Comparison of ENCODE assay signal across 28 cellular contexts in the genomic region with DNA sequence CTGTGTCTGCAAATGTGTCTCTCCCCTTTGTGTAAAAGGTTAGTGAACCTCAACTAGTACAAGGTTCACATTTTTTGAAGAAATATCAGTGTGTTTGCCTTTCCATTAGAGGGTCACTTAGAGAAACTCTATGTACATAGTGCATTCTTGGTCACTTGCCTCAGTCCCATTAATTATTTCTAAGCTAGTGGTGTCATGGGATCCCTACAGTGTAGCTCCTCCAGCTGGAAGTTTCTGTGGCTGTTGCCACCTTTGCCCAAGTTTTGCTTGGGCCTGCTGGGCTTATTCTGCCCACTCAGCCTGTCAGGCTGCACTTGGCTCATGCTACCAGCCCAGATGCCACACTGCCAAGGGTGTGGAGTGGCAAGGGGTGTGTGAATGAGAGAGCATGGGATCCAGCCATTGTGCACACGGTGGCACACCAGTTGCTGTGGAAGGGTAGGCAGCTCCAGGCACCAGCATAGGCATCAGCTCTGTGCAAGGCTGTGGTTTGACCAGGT.
DNase-seq lines count a peak whose midpoint lies in the region; ATAC-seq and TF ChIP-seq lines count a peak whose summit lies in the region.
"Had no signal": no experiment of that assay in that cellular context is flagged by ENCODE, and none has a peak within 500 bp of the region (broad histone marks: within the 10 kb centered on the region; RNA-seq: fewer than 3 reads in every experiment).

No MANE protein-coding gene starts in this region.

- H3K27me3 ChIP-seq in Caco-2 (replicated peaks; ENCODE audit: control insufficient read depth, insufficient read depth, low read length) = no peaks in the 10 kb centered on the region
- H3K27me3 ChIP-seq in right lobe of liver = no peaks in the 10 kb centered on the region
- H3K27me3 ChIP-seq in SJCRH30 = no peaks in the 10 kb centered on the region
- H3K27me3 ChIP-seq: BLaER1 treated with 17β-estradiol and CSF1 and Interleukin-3, amounts not matched to agents 10 nM and 100 nM; MG63 had no signal

- no peak for TF ChIP-seq POLR2A in right lobe of liver (IDR thresholded peaks at IDR 0.05)

- H3K9me3 Mint-ChIP-seq in Caco-2 (ENCODE audit: unreplicated experiment) (no peaks in the 10 kb centered on the region), progenitor cell of endocrine pancreas (ENCODE audit: low read depth) (peaks cover 4% of the 10 kb centered on the region)
- H3K9me3 Mint-ChIP-seq in activated naive CD8-positive, alpha-beta T cell treated with anti-CD3 and anti-CD28 coated beads, Interleukin-2, amount 50 U/mL, for 24 hours = no peaks in the 10 kb centered on the region
- H3K9me3 Mint-ChIP-seq: CD4-positive, alpha-beta T cell had no signal

- H3K27me3 Mint-ChIP-seq in Caco-2 (ENCODE audit: insufficient read depth, unreplicated experiment) = no peaks in the 10 kb centered on the region
- H3K27me3 Mint-ChIP-seq in progenitor cell of endocrine pancreas = no peaks in the 10 kb centered on the region
- peaks cover 2% of the 10 kb centered on the region for H3K27me3 Mint-ChIP-seq in activated naive CD8-positive, alpha-beta T cell treated with anti-CD3 and anti-CD28 coated beads, Interleukin-2, amount 50 U/mL, for 24 hours
- H3K27me3 Mint-ChIP-seq: CD4-positive, alpha-beta T cell had no signal

- peak overlapping the region; percentile 32 for H3K27ac Mint-ChIP-seq in Caco-2 (ENCODE audit: unreplicated experiment)
- peak overlapping the region; percentile 15 for H3K27ac Mint-ChIP-seq in progenitor cell of endocrine pancreas
- no peak overlapping the region for H3K27ac Mint-ChIP-seq in activated naive CD8-positive, alpha-beta T cell treated with anti-CD3 and anti-CD28 coated beads, Interleukin-2, amount 50 U/mL, for 24 hours
- H3K27ac Mint-ChIP-seq: CD4-positive, alpha-beta T cell had no signal

- H3K4me3 Mint-ChIP-seq in Caco-2 (ENCODE audit: unreplicated experiment) = no peak overlapping the region
- no peak overlapping the region for H3K4me3 Mint-ChIP-seq in progenitor cell of endocrine pancreas (ENCODE audit: low read depth)
- H3K4me3 Mint-ChIP-seq in activated naive CD8-positive, alpha-beta T cell treated with anti-CD3 and anti-CD28 coated beads, Interleukin-2, amount 50 U/mL, for 24 hours = no peak overlapping the region
- H3K4me3 Mint-ChIP-seq: CD4-positive, alpha-beta T cell had no signal

- peak overlapping the region; percentile 76 to 80 (median 78) for H3K27ac ChIP-seq in right lobe of liver
- H3K27ac ChIP-seq in SJCRH30 = no peak overlapping the region
- H3K27ac ChIP-seq: BLaER1 treated with 17β-estradiol and CSF1 and Interleukin-3, amounts not matched to agents 10 nM and 100 nM had no signal

- ATAC-seq in right lobe of liver = peak; percentile 93 to 97 (median 94)
- ATAC-seq in activated naive CD8-positive, alpha-beta T cell treated with anti-CD3 and anti-CD28 coated beads, Interleukin-2, amount 50 U/mL, for 24 hours = no peak
- ATAC-seq: GM12878 had no signal

- H3K4me1 ChIP-seq in Caco-2 (peaks cover 23% of the 10 kb centered on the region), right lobe of liver (peaks cover 0 to 16% (median 5%) of the 10 kb centered on the region in 4 donors), SJCRH30 (no peaks in the 10 kb centered on the region)
- H3K4me1 ChIP-seq: BLaER1 treated with 17β-estradiol and CSF1 and Interleukin-3, amounts not matched to agents 10 nM and 100 nM had no signal

- H3K4me3 ChIP-seq in Caco-2 (ENCODE audit: low read depth, low read length) (no peak overlapping the region), epithelial cell of proximal tubule (ENCODE audit: low read depth, low read length) (no peak overlapping the region), right lobe of liver (no peak overlapping the region), SJCRH30 (no peak overlapping the region)
- H3K4me3 ChIP-seq: BLaER1 treated with 17β-estradiol and CSF1 and Interleukin-3, amounts not matched to agents 10 nM and 100 nM; GM12878; MG63 had no signal

- no TSS peak for BruUV-seq in Caco-2 (replicated peaks; lab: Mats Ljungman, UMichigan)

- no CpG with 5 or more reads among the region's 1 CpG for WGBS in right lobe of liver (ENCODE audit: insufficient coverage, low coverage, low lambda C conversion rate, missing lambda C conversion rate)

- H3K4me1 Mint-ChIP-seq in Caco-2 (ENCODE audit: low read depth, unreplicated experiment) (peaks cover 13% of the 10 kb centered on the region), progenitor cell of endocrine pancreas (ENCODE audit: low read depth) (peaks cover 10% of the 10 kb centered on the region)
- H3K4me1 Mint-ChIP-seq in activated naive CD8-positive, alpha-beta T cell treated with anti-CD3 and anti-CD28 coated beads, Interleukin-2, amount 50 U/mL, for 24 hours = no peaks in the 10 kb centered on the region

- no peak for TF ChIP-seq CTCF in Caco-2 (IDR thresholded peaks at IDR 0.05; ENCODE audit: insufficient read depth in 1 of 2, low read depth in 1 of 2, low read length in 1 of 2, severe bottlenecking in 1 of 2, unreplicated experiment in 1 of 2)
- no peak for TF ChIP-seq CTCF in epithelial cell of proximal tubule (conservative IDR thresholded peaks at IDR 0.05; ENCODE audit: low read depth, low read length)
- TF ChIP-seq CTCF in right lobe of liver (IDR thresholded peaks at IDR 0.05) = peak in 3 of 4 donors; percentile 5 to 17 (median 12)
- TF ChIP-seq CTCF in progenitor cell of endocrine pancreas (IDR thresholded peaks at IDR 0.05; ENCODE audit: unreplicated experiment) = no peak

- H3K9me3 ChIP-seq in Caco-2 (peaks cover 15% of the 10 kb centered on the region), right lobe of liver (no peaks in the 10 kb centered on the region), SJCRH30 (replicated peaks) (no peaks in the 10 kb centered on the region)
- H3K9me3 ChIP-seq: MG63 had no signal

- POLR2A ChIA-PET in Caco-2 (lab: Charles Lee) = no interaction called here

- no peaks in the 10 kb centered on the region for H3K36me3 Mint-ChIP-seq in Caco-2 (ENCODE audit: insufficient read depth, unreplicated experiment)
- H3K36me3 Mint-ChIP-seq in progenitor cell of endocrine pancreas (ENCODE audit: insufficient read depth) = no peaks in the 10 kb centered on the region
- no peaks in the 10 kb centered on the region for H3K36me3 Mint-ChIP-seq in activated naive CD8-positive, alpha-beta T cell treated with anti-CD3 and anti-CD28 coated beads, Interleukin-2, amount 50 U/mL, for 24 hours (ENCODE audit: low read depth)

- CTCF ChIA-PET in Caco-2 (lab: Charles Lee) = no interaction called here

- DNase-seq in Caco-2 (peak; percentile 53 to 54), epithelial cell of proximal tubule (ENCODE audit: low read depth) (peak; percentile 13), right lobe of liver (peak; percentile 52 to 72 (median 72)), progenitor cell of endocrine pancreas (ENCODE audit: low spot score, unreplicated experiment) (no peak), midbrain (lab: John Stamatoyannopoulos, UW) (no peak), SJCRH30 (no peak)
- DNase-seq in activated naive CD8-positive, alpha-beta T cell treated with anti-CD3 and anti-CD28 coated beads, Interleukin-2, amount 50 U/mL, for 24 hours = no peak
- DNase-seq in stimulated activated CD4-positive, alpha-beta T cell treated with anti-CD3 and anti-CD28 coated beads, Interleukin-12 subunit alpha, Interleukin-12 subunit beta, amount 100 ng/mL, for 4 hours = no peak
- DNase-seq: AML-193; CD4-positive, alpha-beta T cell; DMS53; EL; GDM1; GOT3; HCEC 1CT; IMR-90; KG1; MG63; NCI-H1048; NCI-H1417; NCI-H1694; NCI-H2029 treated with DMSO at 0.1 percent for 48 hours; NCI-H2227 treated with DMSO at 0.1 percent for 48 hours; NCI-H526 treated with DMSO at 0.1 percent for 48 hours; Right ventricle myocardium superior; RPMI8226 had no signal

- intact Hi-C loops in Caco-2 (cut with micrococcal nuclease; ENCODE audit: unreplicated experiment) (loop anchor here (5.0 kb wide), 1 partner anchor 106 kb away; no protein-coding TSS in a partner anchor), right lobe of liver (cut with DNase I) (no loop called here)

- H3K36me3 ChIP-seq in Caco-2 (ENCODE audit: control insufficient read depth, insufficient read depth, low read length) (no peaks in the 10 kb centered on the region), right lobe of liver (no peaks in the 10 kb centered on the region), SJCRH30 (no peaks in the 10 kb centered on the region)
- H3K36me3 ChIP-seq: MG63 had no signal

Comparison
In these comparisons a context has a peak if more than half of its experiments do, and no peak if none do; other contexts are left out.
1. DNase-seq: peak in Caco-2 (2 of 2), epithelial cell of proximal tubule (single experiment) and right lobe of liver (3 of 3); none in progenitor cell of endocrine pancreas (single experiment), activated naive CD8-positive, alpha-beta T cell treated with anti-CD3 and anti-CD28 coated beads, Interleukin-2, amount 50 U/mL, for 24 hours (single experiment), stimulated activated CD4-positive, alpha-beta T cell treated with anti-CD3 and anti-CD28 coated beads, Interleukin-12 subunit alpha, Interleukin-12 subunit beta, amount 100 ng/mL, for 4 hours (single experiment), midbrain (single experiment) and SJCRH30 (0 of 2).
2. CTCF ChIP-seq: peak in right lobe of liver (3 of 4); none in Caco-2 (0 of 2), epithelial cell of proximal tubule (single experiment) and progenitor cell of endocrine pancreas (single experiment).